Comparison of ENCODE assay signal across 8 cellular contexts in the genomic region with DNA sequence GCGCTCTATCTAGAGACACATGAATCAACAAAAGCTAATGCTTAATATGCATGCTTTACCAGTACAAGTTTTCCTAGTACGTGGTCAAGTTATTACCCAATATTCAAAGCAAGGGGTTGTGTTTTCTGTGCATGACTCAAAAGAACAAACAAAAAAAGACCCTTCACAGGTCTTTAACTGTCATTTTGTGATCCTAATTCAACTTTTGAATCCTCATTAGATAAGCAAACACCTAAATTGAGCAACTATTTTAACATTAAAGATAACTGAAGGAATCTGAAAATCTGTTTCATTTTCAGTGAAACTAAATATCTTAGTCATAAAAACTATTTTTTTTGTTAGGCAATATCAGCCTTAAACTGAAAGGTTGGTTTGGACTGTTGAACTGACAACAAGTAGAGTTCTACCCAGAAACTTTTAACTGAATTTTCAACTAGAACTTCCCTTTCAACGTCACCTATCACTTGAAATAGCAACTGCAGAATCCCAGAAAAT. TPM values are rescaled to one million over a fixed set of nuclear protein-coding genes. Genes with fewer than 3 reads are reported as not detected.
DNase-seq lines count a peak whose midpoint lies in the region; ATAC-seq lines count a peak whose summit lies in the region.

No MANE protein-coding gene starts in this region.

- POLR2A ChIA-PET in naive thymus-derived CD4-positive, alpha-beta T cell (lab: Charles Lee), result interaction anchor here (1.1 to 6.5 kb wide), 2 partner anchors 8 to 12 kb away, joined by 4 to 68 read pairs; a partner anchor contains a TSS

- peaks cover 0 to 9% (median 0%) of the 10 kb centered on the region in 3 experiments for H3K36me3 ChIP-seq in naive thymus-derived CD4-positive, alpha-beta T cell (ENCODE audit: control insufficient read depth in 2 of 3, insufficient read depth in 3 of 3, low read length in 3 of 3)

- peaks cover 43% of the 10 kb centered on the region for H3K36me3 Mint-ChIP-seq in activated CD4-positive, alpha-beta T cell treated with anti-CD3 and anti-CD28 coated beads, Interleukin-2, amount 10 ng/mL, durations not matched to agents 24 days and 14 days (ENCODE audit: low read depth)
- peaks cover 35% of the 10 kb centered on the region for H3K36me3 Mint-ChIP-seq in T-helper 1 cell treated with Interleukin-12 subunit alpha and Interleukin-12 subunit beta and Interleukin-4 antibody, amounts not matched to agents 30 μg/mL and 1 μg/mL, for 36 hours (ENCODE audit: low read depth)
- H3K36me3 Mint-ChIP-seq in naive thymus-derived CD4-positive, alpha-beta T cell, result peaks cover 10 to 37% (median 28%) of the 10 kb centered on the region in 5 donors

- intact Hi-C loops in activated CD4-positive, alpha-beta T cell treated with anti-CD3 and anti-CD28 coated beads, Interleukin-2, amount 10 ng/mL, durations not matched to agents 24 days and 14 days (cut with micrococcal nuclease), result loop anchor here (1.0 to 2.0 kb wide), 5 partner anchors 10 to 64 kb away; no protein-coding TSS in a partner anchor
- intact Hi-C loops in naive thymus-derived CD4-positive, alpha-beta T cell (cut with micrococcal nuclease), result loop anchor here (1.0 to 5.0 kb wide), 4 partner anchors 10 to 1958 kb away; no protein-coding TSS in a partner anchor

- H3K27me3 ChIP-seq in naive thymus-derived CD4-positive, alpha-beta T cell (ENCODE audit: control insufficient read depth in 2 of 2, insufficient read depth in 2 of 2, low read length in 2 of 2), result no peaks in the 10 kb centered on the region

- no peaks in the 10 kb centered on the region for H3K9me3 ChIP-seq in naive thymus-derived CD4-positive, alpha-beta T cell (ENCODE audit: control insufficient read depth in 2 of 3, low read length in 3 of 3)

- peak overlapping the region; percentile 10 for H3K4me3 ChIP-seq in naive thymus-derived CD4-positive, alpha-beta T cell (ENCODE audit: low read length)

- CTCF ChIA-PET in naive thymus-derived CD4-positive, alpha-beta T cell (lab: Charles Lee), result interaction anchor here (1.3 kb wide), 1 partner anchor 10 kb away, joined by 5 read pairs; no protein-coding TSS in a partner anchor

- H3K4me1 Mint-ChIP-seq in activated CD4-positive, alpha-beta T cell treated with anti-CD3 and anti-CD28 coated beads, Interleukin-2, amount 10 ng/mL, durations not matched to agents 24 days and 14 days, result peaks cover 51% of the 10 kb centered on the region
- peaks cover 52% of the 10 kb centered on the region for H3K4me1 Mint-ChIP-seq in T-helper 1 cell treated with Interleukin-12 subunit alpha and Interleukin-12 subunit beta and Interleukin-4 antibody, amounts not matched to agents 30 μg/mL and 1 μg/mL, for 36 hours (ENCODE audit: low read depth)
- H3K4me1 Mint-ChIP-seq in naive thymus-derived CD4-positive, alpha-beta T cell, result peaks cover 27 to 84% (median 71%) of the 10 kb centered on the region in 7 donors

- H3K27me3 Mint-ChIP-seq in activated CD4-positive, alpha-beta T cell treated with anti-CD3 and anti-CD28 coated beads, Interleukin-2, amount 10 ng/mL, durations not matched to agents 24 days and 14 days, result no peaks in the 10 kb centered on the region
- no peaks in the 10 kb centered on the region for H3K27me3 Mint-ChIP-seq in T-helper 1 cell treated with Interleukin-12 subunit alpha and Interleukin-12 subunit beta and Interleukin-4 antibody, amounts not matched to agents 30 μg/mL and 1 μg/mL, for 36 hours (ENCODE audit: low read depth)
- H3K27me3 Mint-ChIP-seq in naive thymus-derived CD4-positive, alpha-beta T cell, result no peaks in the 10 kb centered on the region

- ATAC-seq in HG03064 (IDR thresholded peaks at IDR 0.05; ENCODE audit: low read depth, unreplicated experiment), result peak; percentile 72
- ATAC-seq in naive thymus-derived CD4-positive, alpha-beta T cell, result peak; percentile 47

- peak overlapping the region; percentile 80 for H3K4me3 Mint-ChIP-seq in activated CD4-positive, alpha-beta T cell treated with anti-CD3 and anti-CD28 coated beads, Interleukin-2, amount 10 ng/mL, durations not matched to agents 24 days and 14 days
- peak overlapping the region; percentile 79 for H3K4me3 Mint-ChIP-seq in T-helper 1 cell treated with Interleukin-12 subunit alpha and Interleukin-12 subunit beta and Interleukin-4 antibody, amounts not matched to agents 30 μg/mL and 1 μg/mL, for 36 hours
- peak overlapping the region in 9 of 10 donors; percentile 6 to 81 (median 69) for H3K4me3 Mint-ChIP-seq in naive thymus-derived CD4-positive, alpha-beta T cell

- DNase-seq in activated CD4-positive, alpha-beta T cell treated with anti-CD3 and anti-CD28 coated beads, Interleukin-2, amount 10 ng/mL, durations not matched to agents 24 days and 14 days, result no peak
- DNase-seq in activated CD4-positive, alpha-beta T cell treated with anti-CD3 and anti-CD28 coated beads for 4 hours, result no peak
- DNase-seq in naive thymus-derived CD4-positive, alpha-beta T cell, result no peak
- DNase-seq in epidermal melanocyte (ENCODE audit: insufficient read length, low spot score) (no peak), NCI-H2081 (lab: John Stamatoyannopoulos, UW) (no peak), substantia nigra (lab: John Stamatoyannopoulos, UW) (no peak)

- peak overlapping the region; percentile 92 for H3K27ac Mint-ChIP-seq in activated CD4-positive, alpha-beta T cell treated with anti-CD3 and anti-CD28 coated beads, Interleukin-2, amount 10 ng/mL, durations not matched to agents 24 days and 14 days
- H3K27ac Mint-ChIP-seq in T-helper 1 cell treated with Interleukin-12 subunit alpha and Interleukin-12 subunit beta and Interleukin-4 antibody, amounts not matched to agents 30 μg/mL and 1 μg/mL, for 36 hours, result peak overlapping the region; percentile 96
- H3K27ac Mint-ChIP-seq in naive thymus-derived CD4-positive, alpha-beta T cell, result peak overlapping the region in 7 of 9 donors; percentile 51 to 92 (median 77)

- peaks cover 3% of the 10 kb centered on the region for H3K9me3 Mint-ChIP-seq in activated CD4-positive, alpha-beta T cell treated with anti-CD3 and anti-CD28 coated beads, Interleukin-2, amount 10 ng/mL, durations not matched to agents 24 days and 14 days
- H3K9me3 Mint-ChIP-seq in T-helper 1 cell treated with Interleukin-12 subunit alpha and Interleukin-12 subunit beta and Interleukin-4 antibody, amounts not matched to agents 30 μg/mL and 1 μg/mL, for 36 hours, result no peaks in the 10 kb centered on the region
- no peaks in the 10 kb centered on the region for H3K9me3 Mint-ChIP-seq in naive thymus-derived CD4-positive, alpha-beta T cell

- H3K4me1 ChIP-seq in naive thymus-derived CD4-positive, alpha-beta T cell (ENCODE audit: control insufficient read depth in 2 of 2, insufficient read depth in 2 of 2, low read length in 2 of 2), result peaks cover 26 to 34% of the 10 kb centered on the region in 2 donors

- H3K27ac ChIP-seq in naive thymus-derived CD4-positive, alpha-beta T cell (ENCODE audit: low read depth, low read length), result no peak overlapping the region
- no peak overlapping the region for H3K27ac ChIP-seq in substantia nigra (ENCODE audit: low read depth, low read length, poor library complexity, severe bottlenecking)

RNA-seq across cellular contexts. Expression of a gene that starts 12.5 kb away (rescaled TPM):
- 61.3 and 62.3 TPM in 2 replicates for total RNA-seq in activated CD4-positive, alpha-beta T cell treated with anti-CD3 and anti-CD28 coated beads, Interleukin-2, amount 10 ng/mL, durations not matched to agents 24 days and 14 days
- 10 to 100 TPM; 17.5 to 54.5 (median 23.4) TPM for total RNA-seq in naive thymus-derived CD4-positive, alpha-beta T cell
- 1 to 10 TPM; 5.8 to 6.7 TPM for polyA plus RNA-seq in naive thymus-derived CD4-positive, alpha-beta T cell
